8 cellular contexts compared by ENCODE assay signal in the genomic region with DNA sequence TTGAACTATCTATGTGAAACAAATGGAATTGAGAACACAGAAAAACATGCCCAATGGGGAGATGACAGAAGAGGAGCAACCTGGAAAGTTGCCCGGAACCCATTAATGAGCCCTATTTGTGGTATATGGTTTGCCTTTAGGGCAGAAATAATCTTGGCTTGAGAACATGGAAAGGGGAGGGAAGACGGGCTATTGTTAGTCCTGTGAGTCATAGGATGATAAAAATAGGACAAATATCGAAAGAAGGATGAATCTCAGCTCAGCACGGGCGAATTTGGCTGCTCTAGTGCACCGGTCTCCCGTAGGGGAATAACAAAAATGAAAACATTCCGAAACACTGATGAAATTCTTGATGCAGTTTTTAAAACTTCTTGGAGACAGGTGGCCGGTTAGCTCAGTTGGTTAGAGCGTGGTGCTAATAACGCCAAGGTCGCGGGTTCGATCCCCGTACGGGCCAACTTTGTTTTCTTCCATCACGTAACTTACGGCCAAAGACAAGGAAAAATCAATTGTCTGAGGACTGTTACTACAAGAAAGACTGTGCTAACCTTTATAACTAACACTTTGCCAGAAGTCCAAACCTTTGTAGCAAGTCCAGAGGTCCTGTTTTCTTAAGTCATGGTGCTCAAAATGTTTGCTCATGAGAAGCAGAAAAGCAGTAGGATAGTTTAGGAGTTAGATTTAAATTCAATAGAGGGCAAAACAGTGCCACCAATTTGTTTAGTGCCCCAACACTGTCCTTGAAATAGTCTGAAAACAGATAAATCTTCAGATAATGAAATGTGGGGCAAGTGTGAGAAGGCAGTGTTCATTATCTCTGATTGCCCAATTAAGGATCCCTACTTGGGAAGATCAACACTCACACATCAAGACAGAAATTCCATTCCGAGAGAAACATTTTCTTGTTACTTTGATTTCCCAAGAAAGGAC. TPM values are rescaled to one million over a fixed set of nuclear protein-coding genes. Genes with fewer than 3 reads are reported as not detected.
DNase-seq lines count a peak whose midpoint lies in the region; ATAC-seq and TF ChIP-seq lines count a peak whose summit lies in the region.

No MANE protein-coding gene starts in this region.

- H3K9me3 ChIP-seq in KOPT-K1 (ENCODE audit: insufficient read depth, low read length, poor library complexity, severe bottlenecking) = no peaks in the 10 kb centered on the region
- no peaks in the 10 kb centered on the region for H3K9me3 ChIP-seq in Peyer's patch
- no peaks in the 10 kb centered on the region for H3K9me3 ChIP-seq in neural progenitor cell (ENCODE audit: low read depth)
- H3K9me3 ChIP-seq in subcutaneous abdominal adipose tissue (ENCODE audit: control insufficient read depth in 5 of 5, low read length in 5 of 5) = no peaks in the 10 kb centered on the region

- H3K27ac Mint-ChIP-seq in CD14-positive monocyte = peak overlapping the region in 1 of 7 donors; percentile 83
- H3K27ac Mint-ChIP-seq in activated T-helper 1 cell treated with anti-CD3 and anti-CD28 coated beads, Interleukin-12 subunit alpha, Interleukin-12 subunit beta, Interleukin-2, Interleukin-4 antibody, amounts not matched to agents 30 ng/mL and 10 ng/mL and 1 ng/mL, durations not matched to agents 14 hours and 24 hours and 36 hours = no peak overlapping the region
- H3K27ac Mint-ChIP-seq in neural progenitor cell = no peak overlapping the region

- H3K9ac ChIP-seq in neural progenitor cell (no peak overlapping the region), subcutaneous abdominal adipose tissue (ENCODE audit: low read length in 5 of 5) (peak overlapping the region in 4 of 5 donors; percentile 23 to 73 (median 58))

- H3K36me3 ChIP-seq in KOPT-K1 (ENCODE audit: insufficient read depth, low read length) = no peaks in the 10 kb centered on the region
- H3K36me3 ChIP-seq in Peyer's patch = no peaks in the 10 kb centered on the region
- no peaks in the 10 kb centered on the region for H3K36me3 ChIP-seq in neural progenitor cell
- no peaks in the 10 kb centered on the region for H3K36me3 ChIP-seq in subcutaneous abdominal adipose tissue (ENCODE audit: control insufficient read depth in 5 of 5, insufficient read depth in 5 of 5, low read length in 5 of 5)

- H4K20me1 ChIP-seq in neural progenitor cell (ENCODE audit: low read depth) = peaks cover 6% of the 10 kb centered on the region

- intact Hi-C loops in CD14-positive monocyte (cut with micrococcal nuclease) = loop anchor here in 1 of 2 donors (2.0 to 10.0 kb wide), 3 partner anchors 15 to 1201 kb away; a partner anchor contains a TSS
- intact Hi-C loops in activated T-helper 1 cell treated with anti-CD3 and anti-CD28 coated beads, Interleukin-12 subunit alpha, Interleukin-12 subunit beta, Interleukin-2, Interleukin-4 antibody, amounts not matched to agents 30 ng/mL and 10 ng/mL and 1 ng/mL, durations not matched to agents 14 hours and 24 hours and 36 hours (cut with micrococcal nuclease) = loop anchor here (1.0 to 10.0 kb wide), 13 partner anchors 14 to 1343 kb away; a partner anchor contains a TSS

- ATAC-seq in GM21360 (IDR thresholded peaks at IDR 0.05; ENCODE audit: unreplicated experiment) = peak; percentile 36

- H3K4me3 ChIP-seq in Peyer's patch (peak overlapping the region; percentile 40 to 53 (median 45)), fibroblast of the aortic adventitia (ENCODE audit: low read depth, low read length) (peak overlapping the region; percentile 59), neural progenitor cell (peak overlapping the region; percentile 85), subcutaneous abdominal adipose tissue (ENCODE audit: low read depth in 1 of 5, low read length in 5 of 5) (peak overlapping the region; percentile 49 to 94 (median 72))

- H3K36me3 Mint-ChIP-seq in CD14-positive monocyte (no peaks in the 10 kb centered on the region), neural progenitor cell (peaks cover 2% of the 10 kb centered on the region)
- no peaks in the 10 kb centered on the region for H3K36me3 Mint-ChIP-seq in activated T-helper 1 cell treated with anti-CD3 and anti-CD28 coated beads, Interleukin-12 subunit alpha, Interleukin-12 subunit beta, Interleukin-2, Interleukin-4 antibody, amounts not matched to agents 30 ng/mL and 10 ng/mL and 1 ng/mL, durations not matched to agents 14 hours and 24 hours and 36 hours (ENCODE audit: low read depth)

- peak overlapping the region; percentile 79 to 90 for H3K4me3 Mint-ChIP-seq in CD14-positive monocyte
- no peak overlapping the region for H3K4me3 Mint-ChIP-seq in activated T-helper 1 cell treated with anti-CD3 and anti-CD28 coated beads, Interleukin-12 subunit alpha, Interleukin-12 subunit beta, Interleukin-2, Interleukin-4 antibody, amounts not matched to agents 30 ng/mL and 10 ng/mL and 1 ng/mL, durations not matched to agents 14 hours and 24 hours and 36 hours
- H3K4me3 Mint-ChIP-seq in neural progenitor cell = no peak overlapping the region

- H3K27me3 ChIP-seq in Peyer's patch (no peaks in the 10 kb centered on the region), neural progenitor cell (no peaks in the 10 kb centered on the region), subcutaneous abdominal adipose tissue (ENCODE audit: control insufficient read depth in 5 of 5, insufficient read depth in 4 of 5, low read length in 5 of 5) (no peaks in the 10 kb centered on the region)

- peaks cover 0 to 6% (median 0%) of the 10 kb centered on the region in 4 donors for H3K4me1 ChIP-seq in Peyer's patch
- H3K4me1 ChIP-seq in neural progenitor cell = peaks cover 3% of the 10 kb centered on the region
- peaks cover 0 to 38% (median 30%) of the 10 kb centered on the region in 5 donors for H3K4me1 ChIP-seq in subcutaneous abdominal adipose tissue (ENCODE audit: control insufficient read depth in 5 of 5, insufficient read depth in 5 of 5, low read length in 5 of 5)

- H3K27ac ChIP-seq in KOPT-K1 (ENCODE audit: low read depth, low read length, poor library complexity, severe bottlenecking) = peak overlapping the region; percentile 66
- peak overlapping the region; percentile 59 to 76 (median 68) for H3K27ac ChIP-seq in Peyer's patch
- H3K27ac ChIP-seq in neural progenitor cell = no peak overlapping the region
- peak overlapping the region; percentile 44 for H3K27ac ChIP-seq in subcutaneous abdominal adipose tissue (ENCODE audit: low read depth, low read length)

- H3K4me1 Mint-ChIP-seq in CD14-positive monocyte (peaks cover 13% of the 10 kb centered on the region), neural progenitor cell (peaks cover 21% of the 10 kb centered on the region)
- peaks cover 18% of the 10 kb centered on the region for H3K4me1 Mint-ChIP-seq in activated T-helper 1 cell treated with anti-CD3 and anti-CD28 coated beads, Interleukin-12 subunit alpha, Interleukin-12 subunit beta, Interleukin-2, Interleukin-4 antibody, amounts not matched to agents 30 ng/mL and 10 ng/mL and 1 ng/mL, durations not matched to agents 14 hours and 24 hours and 36 hours (ENCODE audit: low read depth)

- no peaks in the 10 kb centered on the region for H3K79me2 ChIP-seq in neural progenitor cell (ENCODE audit: low read depth)

- no peak for TF ChIP-seq CTCF in CD14-positive monocyte (IDR thresholded peaks at IDR 0.05)
- no peak for TF ChIP-seq CTCF in Peyer's patch (IDR thresholded peaks at IDR 0.05)
- no peak for TF ChIP-seq CTCF in fibroblast of the aortic adventitia (IDR thresholded peaks at IDR 0.05; ENCODE audit: insufficient read depth, low read length)
- TF ChIP-seq CTCF in neural progenitor cell (IDR thresholded peaks at IDR 0.05) = no peak

- TF ChIP-seq POLR2A in Peyer's patch (IDR thresholded peaks at IDR 0.05) = no peak

- H3F3A ChIP-seq in neural progenitor cell (ENCODE audit: low read depth) = peaks cover 59% of the 10 kb centered on the region

- H3K9me3 Mint-ChIP-seq in CD14-positive monocyte (peaks cover 0 to 2% (median 0%) of the 10 kb centered on the region in 7 donors), neural progenitor cell (peaks cover 4% of the 10 kb centered on the region)
- no peaks in the 10 kb centered on the region for H3K9me3 Mint-ChIP-seq in activated T-helper 1 cell treated with anti-CD3 and anti-CD28 coated beads, Interleukin-12 subunit alpha, Interleukin-12 subunit beta, Interleukin-2, Interleukin-4 antibody, amounts not matched to agents 30 ng/mL and 10 ng/mL and 1 ng/mL, durations not matched to agents 14 hours and 24 hours and 36 hours

- H3K27me3 Mint-ChIP-seq in CD14-positive monocyte (ENCODE audit: low read depth in 3 of 3) = peaks cover 2 to 8% (median 3%) of the 10 kb centered on the region in 3 donors
- H3K27me3 Mint-ChIP-seq in activated T-helper 1 cell treated with anti-CD3 and anti-CD28 coated beads, Interleukin-12 subunit alpha, Interleukin-12 subunit beta, Interleukin-2, Interleukin-4 antibody, amounts not matched to agents 30 ng/mL and 10 ng/mL and 1 ng/mL, durations not matched to agents 14 hours and 24 hours and 36 hours (ENCODE audit: insufficient read depth) = peaks cover 2% of the 10 kb centered on the region
- H3K27me3 Mint-ChIP-seq in neural progenitor cell (ENCODE audit: insufficient read depth, low read depth) = peaks cover 17% of the 10 kb centered on the region

- H3K4me2 ChIP-seq in neural progenitor cell = peak overlapping the region; percentile 91

- H2AFZ ChIP-seq in neural progenitor cell (replicated peaks) = peak overlapping the region; percentile 88

- DNase-seq in CD14-positive monocyte (ENCODE audit: low spot score) (peak; percentile 51), Peyer's patch (peak; percentile 61 to 89 (median 70)), fibroblast of the aortic adventitia (ENCODE audit: low read depth) (peak; percentile 99), neural progenitor cell (ENCODE audit: low spot score) (peak; percentile 82)
- peak; percentile 72 for DNase-seq in activated T-helper 1 cell treated with anti-CD3 and anti-CD28 coated beads, Interleukin-12 subunit alpha, Interleukin-12 subunit beta, Interleukin-2, Interleukin-4 antibody, amounts not matched to agents 30 ng/mL and 10 ng/mL and 1 ng/mL, durations not matched to agents 14 hours and 24 hours and 36 hours (ENCODE audit: low spot score)

RNA-seq across cellular contexts. Expression of a gene that starts 15.8 kb away (rescaled TPM):
- 100 to 1,000 TPM in 1 of 2 donors, 10 to 100 TPM in 1; 91.3 to 116 TPM for polyA plus RNA-seq in CD14-positive monocyte
- 10 to 100 TPM; 46.1 to 74.3 (median 57.6) TPM for total RNA-seq in Peyer's patch
- 77.6 and 86.8 TPM in 2 replicates for total RNA-seq in activated T-helper 1 cell treated with anti-CD3 and anti-CD28 coated beads, Interleukin-12 subunit alpha, Interleukin-12 subunit beta, Interleukin-2, Interleukin-4 antibody, amounts not matched to agents 30 ng/mL and 10 ng/mL and 1 ng/mL, durations not matched to agents 14 hours and 24 hours and 36 hours
- 32.7 and 50.3 TPM in 2 replicates for total RNA-seq in fibroblast of the aortic adventitia (ENCODE audit: low replicate concordance)
- 81.8 and 86.8 TPM in 2 replicates for total RNA-seq in neural progenitor cell (ENCODE audit: low replicate concordance)

RNA-seq across cellular contexts. Expression of a gene that starts 42.7 kb away (rescaled TPM):
- 10 to 100 TPM; 31.7 to 40.6 TPM for polyA plus RNA-seq in CD14-positive monocyte
- 10 to 100 TPM; 11.5 to 16.1 (median 11.8) TPM for total RNA-seq in Peyer's patch
- 32.6 and 32.9 TPM in 2 replicates for total RNA-seq in activated T-helper 1 cell treated with anti-CD3 and anti-CD28 coated beads, Interleukin-12 subunit alpha, Interleukin-12 subunit beta, Interleukin-2, Interleukin-4 antibody, amounts not matched to agents 30 ng/mL and 10 ng/mL and 1 ng/mL, durations not matched to agents 14 hours and 24 hours and 36 hours
- total RNA-seq in fibroblast of the aortic adventitia (ENCODE audit: low replicate concordance) = 4.1 and 10.0 TPM in 2 replicates
- 13.1 and 17.3 TPM in 2 replicates for total RNA-seq in neural progenitor cell (ENCODE audit: low replicate concordance)

RNA-seq across cellular contexts. Expression of a gene that starts 53.9 kb away (rescaled TPM):
- polyA plus RNA-seq in CD14-positive monocyte = not detected
- total RNA-seq in Peyer's patch = not detected
- not detected in 2 replicates for total RNA-seq in activated T-helper 1 cell treated with anti-CD3 and anti-CD28 coated beads, Interleukin-12 subunit alpha, Interleukin-12 subunit beta, Interleukin-2, Interleukin-4 antibody, amounts not matched to agents 30 ng/mL and 10 ng/mL and 1 ng/mL, durations not matched to agents 14 hours and 24 hours and 36 hours
- not detected in 2 replicates for total RNA-seq in fibroblast of the aortic adventitia (ENCODE audit: low replicate concordance)
- total RNA-seq in neural progenitor cell (ENCODE audit: low replicate concordance) = not detected in 2 replicates

Comparison
In these comparisons a context has a peak if more than half of its experiments do, and no peak if none do; other contexts are left out.
1. H3K4me3 Mint-ChIP-seq: peak in CD14-positive monocyte (2 of 2); none in activated T-helper 1 cell treated with anti-CD3 and anti-CD28 coated beads, Interleukin-12 subunit alpha, Interleukin-12 subunit beta, Interleukin-2, Interleukin-4 antibody, amounts not matched to agents 30 ng/mL and 10 ng/mL and 1 ng/mL, durations not matched to agents 14 hours and 24 hours and 36 hours (single experiment) and neural progenitor cell (single experiment).
2. Peak in every context shown above with its lines, with median percentiles within 50 percentile points of each other: DNase-seq and H3K4me3 ChIP-seq.